9 cellular contexts compared by ENCODE assay signal in genomic region chr22:48492371-48493320, GRCh38.
DNase-seq lines count a peak whose midpoint lies in the region; ATAC-seq, FAIRE-seq and TF ChIP-seq lines count a peak whose summit lies in the region.
"Had no signal": no experiment of that assay in that cellular context is flagged by ENCODE, and none has a peak within 500 bp of the region (broad histone marks: within the 10 kb centered on the region; RNA-seq: fewer than 3 reads in every experiment).

No MANE protein-coding gene starts in this region.

- peak; percentile 50 to 59 for DNase-seq in activated T-cell treated with anti-CD3 and anti-CD28 coated beads, Interleukin-2, amount 50 U/mL, for 48 hours
- DNase-seq in activated T-cell treated with anti-CD3 and anti-CD28 coated beads, Interleukin-2, amount 50 U/mL, for 24 hours, result no peak
- DNase-seq in MM.1S (peak; percentile 82), SK-N-DZ (ENCODE audit: low spot score) (peak; percentile 78), mesendoderm (peak; percentile 94), type B pancreatic cell (ENCODE audit: extremely low spot score, unreplicated experiment) (peak; percentile 67)

- H3K27me3 ChIP-seq in MM.1S (replicated peaks; ENCODE audit: insufficient read depth, low read length) (no peaks in the 10 kb centered on the region), mesendoderm (ENCODE audit: insufficient read depth, low read length, poor library complexity) (no peaks in the 10 kb centered on the region)

- H3K4me2 ChIP-seq in MM.1S (ENCODE audit: low read depth, low read length) (peak overlapping the region; percentile 99), mesendoderm (ENCODE audit: low read length) (no peak overlapping the region)

- H3K4me3 ChIP-seq in MM.1S (ENCODE audit: low read length), result peak overlapping the region; percentile 86; the same call in 1 of the 2 replicates
- H3K4me3 ChIP-seq in mesendoderm (ENCODE audit: low read length), result no peak overlapping the region

- no CpG with 5 or more reads among the region's 19 CpGs for WGBS in mesendoderm (ENCODE audit: extremely low coverage, insufficient coverage, low lambda C conversion rate)

- H3K27ac ChIP-seq in MM.1S (ENCODE audit: low read length) (peak overlapping the region; percentile 69; the same call in 1 of the 2 replicates), mesendoderm (ENCODE audit: low read depth, low read length) (no peak overlapping the region)

- no peak overlapping the region for H3K4ac ChIP-seq in mesendoderm (ENCODE audit: low read depth, low read length)

- no peak overlapping the region for H3K18ac ChIP-seq in mesendoderm (ENCODE audit: low read length)

- ATAC-seq in GM21390 (IDR thresholded peaks at IDR 0.05; ENCODE audit: unreplicated experiment), result no peak

- no peaks in the 10 kb centered on the region for H3K9me2 ChIP-seq in MM.1S (replicated peaks; ENCODE audit: insufficient read depth, low read length)

- H3K23ac ChIP-seq in mesendoderm (ENCODE audit: low read length), result no peak overlapping the region

- no peak overlapping the region for H4K5ac ChIP-seq in mesendoderm (ENCODE audit: low read length)

- no peak overlapping the region for H4K8ac ChIP-seq in mesendoderm (ENCODE audit: low read depth, low read length)

- H2AFZ ChIP-seq in MM.1S (ENCODE audit: low read length), result no peak overlapping the region

- H2BK120ac ChIP-seq in mesendoderm (ENCODE audit: low read depth, low read length), result no peak overlapping the region

- peaks cover 67% of the 10 kb centered on the region for H3K27me3 Mint-ChIP-seq in activated T-cell treated with anti-CD3 and anti-CD28 coated beads, Interleukin-2, amount 50 U/mL, for 24 hours
- H3K27me3 Mint-ChIP-seq in type B pancreatic cell, result peaks cover 50% of the 10 kb centered on the region

- H2BK15ac ChIP-seq in mesendoderm (replicated peaks; ENCODE audit: low read depth), result no peak overlapping the region

- H3K79me2 ChIP-seq in MM.1S (ENCODE audit: low read length) (peaks cover 74% of the 10 kb centered on the region), mesendoderm (ENCODE audit: control insufficient read depth, insufficient read depth, low read length) (peaks cover 14% of the 10 kb centered on the region)

- no peak overlapping the region for H3K56ac ChIP-seq in mesendoderm (ENCODE audit: low read length)

- TF ChIP-seq CTCF in MM.1S (IDR thresholded peaks at IDR 0.05; ENCODE audit: low read length) (peak; percentile 96), type B pancreatic cell (conservative IDR thresholded peaks at IDR 0.05) (peak; percentile 89)

- peaks cover 16% of the 10 kb centered on the region for H3K79me1 ChIP-seq in mesendoderm (ENCODE audit: low read length)

- no peaks in the 10 kb centered on the region for H3K9me3 ChIP-seq in MM.1S (replicated peaks; ENCODE audit: insufficient read depth, low read length)

- no peak overlapping the region for H3K4me3 Mint-ChIP-seq in activated T-cell treated with anti-CD3 and anti-CD28 coated beads, Interleukin-2, amount 50 U/mL, for 24 hours
- H3K4me3 Mint-ChIP-seq in type B pancreatic cell, result peak overlapping the region; percentile 79
- H3K4me3 Mint-ChIP-seq: dendritic cell treated with granulocyte-macrophage colony-stimulating factor and Interleukin-4, amounts not matched to agents 40 ng/mL and 50 ng/mL, for 4 days had no signal

- H3K4me1 Mint-ChIP-seq in activated T-cell treated with anti-CD3 and anti-CD28 coated beads, Interleukin-2, amount 50 U/mL, for 24 hours (ENCODE audit: low read depth), result no peaks in the 10 kb centered on the region
- H3K4me1 Mint-ChIP-seq in type B pancreatic cell (ENCODE audit: unreplicated experiment), result peaks cover 19% of the 10 kb centered on the region

- peak overlapping the region; percentile 92; the same call in 1 of the 2 replicates for H3K9ac ChIP-seq in MM.1S (ENCODE audit: low read length)
- H3K9ac ChIP-seq in mesendoderm (ENCODE audit: low read length), result no peak overlapping the region

- FAIRE-seq in endometrium (lab: Jason Lieb, UNC), result peak; percentile 85

- H3K36me3 ChIP-seq in MM.1S (replicated peaks; ENCODE audit: insufficient read depth, low read length), result no peaks in the 10 kb centered on the region; the same call in 1 of the 2 replicates
- no peaks in the 10 kb centered on the region for H3K36me3 ChIP-seq in mesendoderm (ENCODE audit: control insufficient read depth, insufficient read depth, low read length)

- no peaks in the 10 kb centered on the region for H3K9me3 Mint-ChIP-seq in activated T-cell treated with anti-CD3 and anti-CD28 coated beads, Interleukin-2, amount 50 U/mL, for 24 hours
- H3K9me3 Mint-ChIP-seq in type B pancreatic cell, result no peaks in the 10 kb centered on the region
- H3K9me3 Mint-ChIP-seq: dendritic cell treated with granulocyte-macrophage colony-stimulating factor and Interleukin-4, amounts not matched to agents 40 ng/mL and 50 ng/mL, for 4 days had no signal

- H4K20me1 ChIP-seq in MM.1S (ENCODE audit: insufficient read depth, low read length), result peaks cover 11% of the 10 kb centered on the region; the same call in 1 of the 2 replicates

- H3K27ac Mint-ChIP-seq in activated T-cell treated with anti-CD3 and anti-CD28 coated beads, Interleukin-2, amount 50 U/mL, for 24 hours, result no peak overlapping the region
- no peak overlapping the region for H3K27ac Mint-ChIP-seq in type B pancreatic cell
- H3K27ac Mint-ChIP-seq: dendritic cell treated with granulocyte-macrophage colony-stimulating factor and Interleukin-4, amounts not matched to agents 40 ng/mL and 50 ng/mL, for 4 days had no signal

- no peaks in the 10 kb centered on the region for H3K36me3 Mint-ChIP-seq in activated T-cell treated with anti-CD3 and anti-CD28 coated beads, Interleukin-2, amount 50 U/mL, for 24 hours (ENCODE audit: low read depth)
- no peaks in the 10 kb centered on the region for H3K36me3 Mint-ChIP-seq in type B pancreatic cell

- H2BK5ac ChIP-seq in mesendoderm (ENCODE audit: low read length), result no peak overlapping the region

- no peak overlapping the region for H2AK5ac ChIP-seq in mesendoderm (ENCODE audit: low read length)

- H3K4me1 ChIP-seq in MM.1S (ENCODE audit: low read length) (peaks cover 8% of the 10 kb centered on the region; the same call in 1 of the 2 replicates), mesendoderm (ENCODE audit: control insufficient read depth, low read depth, low read length) (peaks cover 6% of the 10 kb centered on the region)

- H3F3A ChIP-seq in MM.1S (ENCODE audit: insufficient read depth, low read length), result peaks cover 21% of the 10 kb centered on the region
